In genomic region chr17:20981046-20981920, GRCh38 we compare ENCODE assay signal across 16 cellular contexts.
"Had no signal": no experiment of that assay in that cellular context is flagged by ENCODE, and none has a peak within 500 bp of the region (broad histone marks: within the 10 kb centered on the region; RNA-seq: fewer than 3 reads in every experiment).

No MANE protein-coding gene starts in this region.

- H3K9me3 Mint-ChIP-seq: activated T-cell treated with anti-CD3 and anti-CD28 coated beads, Interleukin-2, amount 50 U/mL, for 72 hours; T-helper 2 cell treated with Interferon-gamma antibody and Interleukin-4, amounts not matched to agents 5 μg/mL and 100 μg/mL, for 36 hours had no signal

- H3K4me3 Mint-ChIP-seq: activated naive CD8-positive, alpha-beta T cell; activated T-cell treated with anti-CD3 and anti-CD28 coated beads, Interleukin-2, amount 50 U/mL, for 72 hours; T-helper 2 cell treated with Interferon-gamma antibody and Interleukin-4, amounts not matched to agents 5 μg/mL and 100 μg/mL, for 36 hours had no signal

- H3K27ac Mint-ChIP-seq: activated naive CD8-positive, alpha-beta T cell; activated T-cell treated with anti-CD3 and anti-CD28 coated beads, Interleukin-2, amount 50 U/mL, for 72 hours; T-helper 2 cell treated with Interferon-gamma antibody and Interleukin-4, amounts not matched to agents 5 μg/mL and 100 μg/mL, for 36 hours had no signal

- H3K36me3 Mint-ChIP-seq: activated naive CD8-positive, alpha-beta T cell had no signal

- DNase-seq: activated CD4-positive, alpha-beta T cell treated with anti-CD3 and anti-CD28 coated beads, Interleukin-2, amount 50 U/mL, for 4 hours; activated gamma-delta T cell; activated T-cell treated with anti-CD3 and anti-CD28 coated beads, Interleukin-2, amount 50 U/mL, for 72 hours; amniotic stem cell; body of pancreas; central memory CD4-positive, alpha-beta T cell; effector memory CD4-positive, alpha-beta T cell; head of caudate nucleus; retina; stimulated activated CD4-positive, alpha-beta T cell treated with anti-CD3 and anti-CD28 coated beads, Interleukin-15, amount 100 ng/mL, for 24 hours; stimulated activated CD4-positive, alpha-beta T cell treated with anti-CD3 and anti-CD28 coated beads, Interleukin-4, amount 100 ng/mL, for 1 hour; stimulated activated naive CD4-positive, alpha-beta T cell; tibial artery; uterus had no signal

- ATAC-seq: activated T-cell treated with anti-CD3 and anti-CD28 coated beads, Interleukin-2, amount 50 U/mL, for 72 hours; body of pancreas had no signal
